Comparison of ENCODE assay signal across 1 cellular context in genomic region chr12:76064904-76065303, GRCh38.
TF ChIP-seq lines count a peak whose summit lies in the region.

No MANE protein-coding gene starts in this region.

TF ChIP-seq in K562, 482 proteins besides CTCF, POLR2A, EP300 and RAD21 (continued from another document):
- no peak for TF ChIP-seq ZNF609 (CRISPR knock-in tag; IDR thresholded peaks at IDR 0.05; ENCODE audit: borderline replicate concordance)
